Comparison of ENCODE assay signal across 1 cellular context in genomic region chr4:39526810-39527295, GRCh38.
A peak's percentile ranks its signal among the peaks of the same experiment; 100 is the strongest.
TF ChIP-seq lines count a peak whose summit lies in the region.

No MANE protein-coding gene starts in this region.

TF ChIP-seq in HEK293, 187 proteins besides CTCF, POLR2A, EP300 and RAD21 (continued from another document):
- TF ChIP-seq PRDM2 (tag by site-specific recombination; IDR thresholded peaks at IDR 0.05; ENCODE audit: borderline replicate concordance) (no peak), ZNF391 (tag by site-specific recombination; IDR thresholded peaks at IDR 0.05; ENCODE audit: borderline replicate concordance, low read depth) (no peak), ZBTB44 (tag by site-specific recombination; IDR thresholded peaks at IDR 0.05) (no peak), WT1 (tag by site-specific recombination; IDR thresholded peaks at IDR 0.05) (no peak), EGR2 (tag by site-specific recombination; IDR thresholded peaks at IDR 0.05; ENCODE audit: low read depth) (no peak), ZNF660 (tag by site-specific recombination; IDR thresholded peaks at IDR 0.05) (no peak), ZNF843 (tag by site-specific recombination; IDR thresholded peaks at IDR 0.05) (no peak), AEBP2 (tag by site-specific recombination; IDR thresholded peaks at IDR 0.05; ENCODE audit: borderline replicate concordance) (no peak), ZNF585B (tag by site-specific recombination; IDR thresholded peaks at IDR 0.05) (no peak), ZNF223 (tag by site-specific recombination; IDR thresholded peaks at IDR 0.05) (no peak), BCL11B (tag by site-specific recombination; IDR thresholded peaks at IDR 0.05; ENCODE audit: low read depth) (no peak), ZNF747 (tag by site-specific recombination; IDR thresholded peaks at IDR 0.05) (no peak), ZNF354C (tag by site-specific recombination; IDR thresholded peaks at IDR 0.05; ENCODE audit: borderline replicate concordance, low read depth) (no peak), ZNF777 (tag by site-specific recombination; IDR thresholded peaks at IDR 0.05; ENCODE audit: borderline replicate concordance) (no peak), TSHZ1 (tag by site-specific recombination; IDR thresholded peaks at IDR 0.05; ENCODE audit: borderline replicate concordance) (no peak), SP2 (tag by site-specific recombination; IDR thresholded peaks at IDR 0.05) (0 out of 2 replicates have a peak, but pooled peaks have one; percentile 17), ZNF837 (tag by site-specific recombination; IDR thresholded peaks at IDR 0.05) (no peak), ZNF350 (tag by site-specific recombination; IDR thresholded peaks at IDR 0.05) (no peak), ZNF248 (tag by site-specific recombination; IDR thresholded peaks at IDR 0.05) (no peak), ZNF433 (tag by site-specific recombination; IDR thresholded peaks at IDR 0.05; ENCODE audit: low read depth) (no peak), ZNF48 (tag by site-specific recombination; IDR thresholded peaks at IDR 0.05) (no peak), ZBTB6 (tag by site-specific recombination; IDR thresholded peaks at IDR 0.05) (no peak), ZFP37 (tag by site-specific recombination; IDR thresholded peaks at IDR 0.05) (peak; percentile 28; the same call in 1 of the 2 replicates), ZNF701 (tag by site-specific recombination; IDR thresholded peaks at IDR 0.05) (no peak), ZNF37A (tag by site-specific recombination; IDR thresholded peaks at IDR 0.05) (no peak), ZNF24 (tag by site-specific recombination; IDR thresholded peaks at IDR 0.05) (peak; percentile 60), ZBTB17 (tag by site-specific recombination; IDR thresholded peaks at IDR 0.05) (no peak), ZNF148 (tag by site-specific recombination; IDR thresholded peaks at IDR 0.05; ENCODE audit: borderline replicate concordance) (no peak), ZNF791 (tag by site-specific recombination; IDR thresholded peaks at IDR 0.05) (no peak), ZNF664 (tag by site-specific recombination; IDR thresholded peaks at IDR 0.05) (no peak), ZNF561 (tag by site-specific recombination; IDR thresholded peaks at IDR 0.05; ENCODE audit: borderline replicate concordance) (no peak), ZNF692 (tag by site-specific recombination; IDR thresholded peaks at IDR 0.05) (no peak; the same call in 1 of the 2 replicates), PRDM10 (tag by site-specific recombination; IDR thresholded peaks at IDR 0.05) (no peak), ZNF202 (tag by site-specific recombination; IDR thresholded peaks at IDR 0.05; ENCODE audit: borderline replicate concordance) (no peak)
TF ChIP-seq in HEK293: peak in this region for 13.
